In genomic region chr17:35117984-35118383, GRCh38 we compare ENCODE assay signal across 8 cellular contexts. TPM values are rescaled to one million over a fixed set of nuclear protein-coding genes. Genes with fewer than 3 reads are reported as not detected.
DNase-seq lines count a peak whose midpoint lies in the region; ATAC-seq and TF ChIP-seq lines count a peak whose summit lies in the region.

No MANE protein-coding gene starts in this region.

- DNase-seq in AG10803 (ENCODE audit: low read depth) (peak; percentile 45), GM13976 (ENCODE audit: low spot score) (no peak), glutamatergic neuron (no peak), NCI-H2081 treated with DMSO at 0.1 percent for 48 hours (lab: John Stamatoyannopoulos, UW) (no peak)
- DNase-seq in T-helper 2 cell treated with Interferon-gamma antibody and Interleukin-4, amounts not matched to agents 5 μg/mL and 100 μg/mL, for 36 hours (ENCODE audit: low spot score) = peak; percentile 10

- no peaks in the 10 kb centered on the region for H3K9me3 Mint-ChIP-seq in T-helper 2 cell treated with Interferon-gamma antibody and Interleukin-4, amounts not matched to agents 5 μg/mL and 100 μg/mL, for 36 hours
- peaks cover 6% of the 10 kb centered on the region for H3K9me3 Mint-ChIP-seq in glutamatergic neuron (ENCODE audit: unreplicated experiment)

- H3K4me3 ChIP-seq in AG10803 (ENCODE audit: low read length) = no peak overlapping the region

- ATAC-seq in GM21576 (IDR thresholded peaks at IDR 0.05; ENCODE audit: unreplicated experiment) (no peak), GM18858 (IDR thresholded peaks at IDR 0.05; ENCODE audit: unreplicated experiment) (no peak), GM21360 (IDR thresholded peaks at IDR 0.05; ENCODE audit: unreplicated experiment) (no peak)

- in situ Hi-C loops in GM13976 (cut with MboI; ENCODE audit: low sequenced_read_pairs, unreplicated experiment) = loop anchor here (5.0 to 25.0 kb wide), 3 partner anchors 121 to 693 kb away; no protein-coding TSS in a partner anchor

- no peaks in the 10 kb centered on the region for H3K27me3 Mint-ChIP-seq in T-helper 2 cell treated with Interferon-gamma antibody and Interleukin-4, amounts not matched to agents 5 μg/mL and 100 μg/mL, for 36 hours (ENCODE audit: low read depth)
- peaks cover 3% of the 10 kb centered on the region for H3K27me3 Mint-ChIP-seq in glutamatergic neuron (ENCODE audit: unreplicated experiment)

- H3K4me3 Mint-ChIP-seq in T-helper 2 cell treated with Interferon-gamma antibody and Interleukin-4, amounts not matched to agents 5 μg/mL and 100 μg/mL, for 36 hours = peak overlapping the region; percentile 86
- H3K4me3 Mint-ChIP-seq in glutamatergic neuron (ENCODE audit: unreplicated experiment) = peak overlapping the region; percentile 72

- H3K27ac Mint-ChIP-seq in T-helper 2 cell treated with Interferon-gamma antibody and Interleukin-4, amounts not matched to agents 5 μg/mL and 100 μg/mL, for 36 hours = peak overlapping the region; percentile 56
- no peak overlapping the region for H3K27ac Mint-ChIP-seq in glutamatergic neuron (ENCODE audit: unreplicated experiment)

- TF ChIP-seq CTCF in AG10803 (conservative IDR thresholded peaks at IDR 0.05; ENCODE audit: low read length) = peak; percentile 39; the same call in 1 of the 2 replicates
- peak; percentile 39 for TF ChIP-seq CTCF in GM13976 (IDR thresholded peaks at IDR 0.05; ENCODE audit: borderline replicate concordance, control extremely low read depth, extremely low read depth, insufficient read depth, missing control alignments)
- no peak for TF ChIP-seq CTCF in glutamatergic neuron (IDR thresholded peaks at IDR 0.05; ENCODE audit: partially characterized antibody, unreplicated experiment)

- peaks cover 18% of the 10 kb centered on the region for H3K36me3 Mint-ChIP-seq in T-helper 2 cell treated with Interferon-gamma antibody and Interleukin-4, amounts not matched to agents 5 μg/mL and 100 μg/mL, for 36 hours (ENCODE audit: low read depth)
- no peaks in the 10 kb centered on the region for H3K36me3 Mint-ChIP-seq in glutamatergic neuron (ENCODE audit: unreplicated experiment)

- peaks cover 22% of the 10 kb centered on the region for H3K4me1 Mint-ChIP-seq in T-helper 2 cell treated with Interferon-gamma antibody and Interleukin-4, amounts not matched to agents 5 μg/mL and 100 μg/mL, for 36 hours (ENCODE audit: low read depth)
- H3K4me1 Mint-ChIP-seq in glutamatergic neuron (ENCODE audit: low read depth, unreplicated experiment) = peaks cover 4% of the 10 kb centered on the region

RNA-seq across cellular contexts. Expression of gene RAD51D, which starts 1.7 kb away (rescaled TPM):
- 10.1 TPM for total RNA-seq in glutamatergic neuron (ENCODE audit: unreplicated experiment)

RNA-seq across cellular contexts. Expression of gene FNDC8, which starts 3.4 kb away (rescaled TPM):
- total RNA-seq in glutamatergic neuron (ENCODE audit: unreplicated experiment) = not detected

RNA-seq across cellular contexts. Expression of gene NLE1, which starts 24.1 kb away (rescaled TPM):
- 9.1 TPM for total RNA-seq in glutamatergic neuron (ENCODE audit: unreplicated experiment)

RNA-seq across cellular contexts. Expression of gene UNC45B, which starts 29.6 kb away (rescaled TPM):
- 2.2 TPM for total RNA-seq in glutamatergic neuron (ENCODE audit: unreplicated experiment)

RNA-seq across cellular contexts. Expression of gene RFFL, which starts 54.5 kb away (rescaled TPM):
- total RNA-seq in glutamatergic neuron (ENCODE audit: unreplicated experiment) = 16.5 TPM

Comparison
In these comparisons a context has a peak if more than half of its experiments do, and no peak if none do; other contexts are left out.
1. DNase-seq: peak in AG10803 (single experiment) and T-helper 2 cell treated with Interferon-gamma antibody and Interleukin-4, amounts not matched to agents 5 μg/mL and 100 μg/mL, for 36 hours (single experiment); none in GM13976 (single experiment), glutamatergic neuron (single experiment) and NCI-H2081 treated with DMSO at 0.1 percent for 48 hours (single experiment).